In the genomic region with DNA sequence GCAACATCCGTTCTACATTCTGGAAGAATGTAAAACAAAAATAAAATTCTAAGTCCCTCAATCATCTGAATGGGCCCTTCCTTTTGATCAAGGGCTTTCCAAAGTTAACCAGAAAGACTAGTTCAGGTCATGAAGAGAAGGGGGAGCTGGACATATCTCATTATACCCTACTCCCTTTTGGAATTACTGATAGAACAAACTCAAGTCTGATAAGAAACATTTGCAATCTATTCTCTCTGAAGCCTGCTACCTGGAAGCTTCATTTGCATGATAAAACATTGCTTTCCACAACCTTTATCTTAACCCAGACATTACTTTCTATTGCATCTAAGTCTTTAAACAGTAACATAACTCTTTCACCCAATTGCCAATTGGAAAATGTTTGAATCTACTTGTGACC, we compare ENCODE assay signal across 22 cellular contexts. TPM values are rescaled to one million over a fixed set of nuclear protein-coding genes. Genes with fewer than 3 reads are reported as not detected.
DNase-seq lines count a peak whose midpoint lies in the region; ATAC-seq, FAIRE-seq and TF ChIP-seq lines count a peak whose summit lies in the region.
"Had no signal": no experiment of that assay in that cellular context is flagged by ENCODE, and none has a peak within 500 bp of the region (broad histone marks: within the 10 kb centered on the region; RNA-seq: fewer than 3 reads in every experiment).

No MANE protein-coding gene starts in this region.

- no peaks in the 10 kb centered on the region for H4K20me1 ChIP-seq in K562 (replicated peaks; ENCODE audit: control insufficient read depth, insufficient read depth, low read length)

- no TSS peak for BruUV-seq in K562 (replicated peaks; lab: Mats Ljungman, UMichigan)

- peak; percentile 74 for TF ChIP-seq EP300 in K562 (IDR thresholded peaks at IDR 0.05; ENCODE audit: low read length)

- TF ChIP-seq POLR2A in K562 (conservative IDR thresholded peaks at IDR 0.05) = no peak

- no peak for FAIRE-seq in K562 (lab: Jason Lieb, UNC)
- FAIRE-seq: A549, HepG2 had no signal

- no peak for TF ChIP-seq RAD21 in K562 (CRISPR knock-in tag; conservative IDR thresholded peaks at IDR 0.05 in 1 of 2, IDR thresholded peaks at IDR 0.05 in 1 of 2)

- ATAC-seq in K562 = no peak
- ATAC-seq: A549, GM12878, HepG2 had no signal

- in situ Hi-C loops in K562 (cut with MboI) = no loop called here

- H3K9me3 ChIP-seq in K562 (replicated peaks; ENCODE audit: control insufficient read depth, insufficient read depth, low read depth, low read length) (no peaks in the 10 kb centered on the region; the same call in 1 of the 2 replicates), iPS-18a (ENCODE audit: control insufficient read depth, low read depth, low read length) (peaks cover 1% of the 10 kb centered on the region)

- no peaks in the 10 kb centered on the region for H3K9me1 ChIP-seq in K562 (ENCODE audit: control insufficient read depth, insufficient read depth, low read length)

- H3K36me3 Mint-ChIP-seq in osteocyte (ENCODE audit: unreplicated experiment) = no peaks in the 10 kb centered on the region
- H3K36me3 Mint-ChIP-seq: CD4-positive, alpha-beta memory T cell had no signal

- WGBS in K562 (ENCODE audit: insufficient coverage, low coverage, missing lambda C conversion rate) = 30% methylated on average over 1 of the region's 1 CpG

- CTCF ChIA-PET in K562 (lab: Yijun Ruan, JAX; ENCODE audit: low intra/inter-chr PET ratio) = no interaction called here

- intact Hi-C loops in K562 (cut with micrococcal nuclease) = no loop called here

- POLR2A ChIA-PET in K562 (lab: Yijun Ruan, JAX) = interaction anchor here (1.0 to 1.8 kb wide), 2 partner anchors 25 to 54 kb away, joined by 4 to 6 read pairs; no protein-coding TSS in a partner anchor

- peaks cover 0 to 52% of the 10 kb centered on the region in 2 experiments; a peak in 3 of 5 replicates for H3K4me1 ChIP-seq in K562 (replicated peaks in 1 of 2; ENCODE audit: control insufficient read depth in 2 of 2, insufficient read depth in 2 of 2, low read length in 2 of 2)
- H3K4me1 ChIP-seq in iPS-18a (ENCODE audit: control insufficient read depth, low read depth, low read length) = peaks cover 31% of the 10 kb centered on the region
- H3K4me1 ChIP-seq: A549 had no signal

- no peak for TF ChIP-seq CTCF in K562 (IDR thresholded peaks at IDR 0.05 in 2 of 3, conservative IDR thresholded peaks at IDR 0.05 in 1 of 3; ENCODE audit: insufficient read depth in 2 of 3, low read depth in 1 of 3, low read length in 3 of 3)
- no peak for TF ChIP-seq CTCF in osteocyte (IDR thresholded peaks at IDR 0.05)

- H3K4me2 ChIP-seq in K562 (ENCODE audit: insufficient read depth, low read length) = peak overlapping the region; percentile 38; the same call in 1 of the 2 replicates
- H3K4me2 ChIP-seq: A549 had no signal

- no peaks in the 10 kb centered on the region for H3K79me2 ChIP-seq in K562 (ENCODE audit: control insufficient read depth, insufficient read depth, low read length)

- H3K4me3 Mint-ChIP-seq in osteocyte (ENCODE audit: unreplicated experiment) = no peak overlapping the region
- H3K4me3 Mint-ChIP-seq: CD4-positive, alpha-beta memory T cell had no signal

- H3K9me3 Mint-ChIP-seq in osteocyte (ENCODE audit: unreplicated experiment) = no peaks in the 10 kb centered on the region

- H3K27ac Mint-ChIP-seq in osteocyte (ENCODE audit: unreplicated experiment) = no peak overlapping the region
- H3K27ac Mint-ChIP-seq: CD4-positive, alpha-beta memory T cell had no signal

- H3K4me3 ChIP-seq in K562 = no peak overlapping the region
- H3K4me3 ChIP-seq in iPS-18a (ENCODE audit: low read length) = no peak overlapping the region
- H3K4me3 ChIP-seq: A549, GM12878 had no signal

- peak overlapping the region; percentile 57 for H2AFZ ChIP-seq in K562 (ENCODE audit: low read depth, low read length)

- H3K27me3 ChIP-seq in K562 (ENCODE audit: control insufficient read depth in 2 of 2, insufficient read depth in 2 of 2, low read length in 2 of 2) (no peaks in the 10 kb centered on the region), iPS-18a (ENCODE audit: control insufficient read depth, insufficient read depth, low read length) (no peaks in the 10 kb centered on the region)

- H3K36me3 ChIP-seq in K562 (ENCODE audit: control insufficient read depth, insufficient read depth, low read length) (no peaks in the 10 kb centered on the region), iPS-18a (ENCODE audit: control insufficient read depth, low read depth, low read length) (no peaks in the 10 kb centered on the region)

- peak overlapping the region in 1 of 2 experiments; percentile 49; a peak in 2 of 4 replicates for H3K9ac ChIP-seq in K562 (ENCODE audit: insufficient read depth in 1 of 2, low read depth in 2 of 2, low read length in 2 of 2)
- H3K9ac ChIP-seq in iPS-18a (ENCODE audit: low read length) = no peak overlapping the region

- H3K4me1 Mint-ChIP-seq in osteocyte (ENCODE audit: unreplicated experiment) = no peaks in the 10 kb centered on the region

- DNase-seq in NCI-H526 (lab: John Stamatoyannopoulos, UW) = peak; percentile 1 to 29
- DNase-seq in NCI-H526 treated with DMSO at 0.1 percent for 48 hours (lab: John Stamatoyannopoulos, UW) = no peak
- no peak for DNase-seq in K562 (ENCODE audit: extremely low read depth in 1 of 4, low spot score in 3 of 4)
- no peak for DNase-seq in stimulated activated CD4-positive, alpha-beta T cell treated with anti-CD3 and anti-CD28 coated beads, Interleukin-15, amount 100 ng/mL, for 24 hours
- no peak for DNase-seq in EL
- DNase-seq in osteocyte (ENCODE audit: extremely low spot score, unreplicated experiment) = no peak
- DNase-seq: AML-193; Calu3; CD4-positive, alpha-beta memory T cell; DMS79 treated with DMSO at 0.1 percent for 48 hours; HCEC 1CT had no signal

- H3K27me3 Mint-ChIP-seq in osteocyte (ENCODE audit: unreplicated experiment) = peaks cover 9% of the 10 kb centered on the region

- H3K27ac ChIP-seq in K562 (ENCODE audit: extremely low read depth, low read depth, low read length) = peak overlapping the region; percentile 55; the same call in 2 of the 3 replicates
- H3K27ac ChIP-seq in iPS-18a (ENCODE audit: low read length) = peak overlapping the region; percentile 26
- H3K27ac ChIP-seq: 22Rv1, A549, C4-2B, HL-60 had no signal

TF ChIP-seq in K562, 482 proteins besides CTCF, POLR2A, EP300 and RAD21 (continues in another document):
- peak; percentile 71 for TF ChIP-seq TAL1 (IDR thresholded peaks at IDR 0.05)
- no peak for TF ChIP-seq ZNF75A (CRISPR knock-in tag; IDR thresholded peaks at IDR 0.05)
- no peak for TF ChIP-seq ETV1 (tag; conservative IDR thresholded peaks at IDR 0.05; ENCODE audit: low read depth)

RNA-seq across cellular contexts. Expression of a gene that starts 8.3 kb away (rescaled TPM):
- total RNA-seq in K562 (2011; cell fraction: chromatin; rRNA removed; ENCODE audit: low replicate concordance) = not detected in 2 replicates
- total RNA-seq in K562 (2011; cell fraction: nucleolus; rRNA removed) = not detected in 2 replicates
- not detected in 2 replicates for total RNA-seq in K562 (2011; cell fraction: nucleoplasm; rRNA removed)
- total RNA-seq in K562 (2014; rRNA removed) = not detected in 2 replicates
- not detected in 2 replicates for total RNA-seq in K562 (2014; rRNA removed; fragmentation: Illumina TruSeq; extraction: Trizol)
- total RNA-seq in K562 (2015; rRNA removed; fragmentation: Illumina TruSeq; extraction: Trizol) = not detected in 2 replicates
- total RNA-seq in K562 (2021) = not detected in 2 replicates
- polyA plus RNA-seq in K562 (2011; rRNA removed) = not detected in 2 replicates
- not detected in 2 replicates for polyA plus RNA-seq in K562 (2011; cell fraction: cytosol; rRNA removed)
- polyA plus RNA-seq in K562 (2011; cell fraction: nucleus; rRNA removed) = not detected in 2 replicates
- not detected in 2 replicates for polyA plus RNA-seq in K562 (2012)
- polyA plus RNA-seq in K562 (2014; fragmentation: Illumina TruSeq; extraction: Trizol) = not detected in 2 replicates
- not detected for polyA plus RNA-seq in K562 (2014; fragmentation: Nextera tagmentation; extraction: Ambion mirVana)
- polyA plus RNA-seq in K562 (2014; rRNA removed) = not detected in 2 replicates
- not detected in 2 replicates for polyA minus RNA-seq in K562 (2011; rRNA and poly(A)+ RNA removed)
- polyA minus RNA-seq in K562 (2011; cell fraction: cytosol; rRNA and poly(A)+ RNA removed) = not detected in 2 replicates
- polyA minus RNA-seq in K562 (2011; cell fraction: nucleus; rRNA and poly(A)+ RNA removed) = not detected in 2 replicates
- total RNA-seq in osteocyte = not detected in 2 replicates
- total RNA-seq: Calu3; CD4-positive, alpha-beta memory T cell; G401; GM12878; H4; HepG2; HT1080 had no signal
- polyA plus RNA-seq: A549; BJ; CD4-positive, alpha-beta memory T cell; GM12878; HepG2 had no signal

Comparison
In these comparisons a context has a peak if more than half of its experiments do, and no peak if none do; other contexts are left out.
1. DNase-seq: peak in NCI-H526 (2 of 2); none in NCI-H526 treated with DMSO at 0.1 percent for 48 hours (single experiment), K562 (0 of 4), stimulated activated CD4-positive, alpha-beta T cell treated with anti-CD3 and anti-CD28 coated beads, Interleukin-15, amount 100 ng/mL, for 24 hours (single experiment), EL (single experiment) and osteocyte (single experiment).